In the genomic region with DNA sequence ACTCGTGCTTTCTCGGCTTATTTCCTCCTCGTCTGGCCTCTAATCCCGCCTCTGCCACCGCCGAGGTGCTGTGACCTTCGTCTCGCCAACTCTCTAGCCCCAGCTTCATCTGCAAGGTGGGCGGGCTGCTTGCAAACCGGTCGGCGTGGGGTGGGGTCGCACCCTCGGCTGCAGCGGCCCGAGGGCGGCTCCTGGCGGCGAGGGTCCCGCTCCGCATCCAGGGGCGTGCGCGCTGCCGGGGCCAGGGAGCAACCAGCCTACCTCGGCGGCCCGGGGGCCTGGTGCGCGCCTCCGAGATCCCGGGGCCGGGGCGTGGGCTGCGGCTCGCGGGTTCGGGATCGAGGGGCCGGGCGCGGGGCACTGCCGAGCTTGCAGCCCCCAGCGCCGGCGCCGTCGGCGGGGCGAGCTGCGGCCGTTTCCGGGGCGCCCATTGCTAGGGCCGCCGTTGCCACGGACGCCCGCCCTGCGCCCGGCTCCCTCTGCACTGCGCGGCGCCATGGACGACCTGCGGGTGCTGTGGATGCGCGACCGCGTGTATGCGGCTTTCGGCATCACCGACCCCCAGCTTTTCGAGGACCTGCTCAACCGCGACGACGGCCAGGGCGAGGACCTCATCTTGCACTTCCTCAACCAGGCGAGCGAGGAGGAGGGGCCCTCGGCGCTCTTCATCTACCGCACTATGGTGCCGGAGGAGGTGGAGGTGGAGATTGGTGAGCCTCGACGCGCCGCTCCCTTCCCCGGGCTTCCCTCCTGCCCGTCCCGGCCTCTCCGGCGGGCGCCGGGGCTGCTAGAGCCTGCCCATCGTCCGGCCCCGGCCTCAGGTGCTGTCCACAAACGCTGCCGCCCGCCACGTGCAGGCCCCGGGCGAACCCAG, we compare ENCODE assay signal across 1 cellular context.
TF ChIP-seq lines count a peak whose summit lies in the region.

A gene with protein sequence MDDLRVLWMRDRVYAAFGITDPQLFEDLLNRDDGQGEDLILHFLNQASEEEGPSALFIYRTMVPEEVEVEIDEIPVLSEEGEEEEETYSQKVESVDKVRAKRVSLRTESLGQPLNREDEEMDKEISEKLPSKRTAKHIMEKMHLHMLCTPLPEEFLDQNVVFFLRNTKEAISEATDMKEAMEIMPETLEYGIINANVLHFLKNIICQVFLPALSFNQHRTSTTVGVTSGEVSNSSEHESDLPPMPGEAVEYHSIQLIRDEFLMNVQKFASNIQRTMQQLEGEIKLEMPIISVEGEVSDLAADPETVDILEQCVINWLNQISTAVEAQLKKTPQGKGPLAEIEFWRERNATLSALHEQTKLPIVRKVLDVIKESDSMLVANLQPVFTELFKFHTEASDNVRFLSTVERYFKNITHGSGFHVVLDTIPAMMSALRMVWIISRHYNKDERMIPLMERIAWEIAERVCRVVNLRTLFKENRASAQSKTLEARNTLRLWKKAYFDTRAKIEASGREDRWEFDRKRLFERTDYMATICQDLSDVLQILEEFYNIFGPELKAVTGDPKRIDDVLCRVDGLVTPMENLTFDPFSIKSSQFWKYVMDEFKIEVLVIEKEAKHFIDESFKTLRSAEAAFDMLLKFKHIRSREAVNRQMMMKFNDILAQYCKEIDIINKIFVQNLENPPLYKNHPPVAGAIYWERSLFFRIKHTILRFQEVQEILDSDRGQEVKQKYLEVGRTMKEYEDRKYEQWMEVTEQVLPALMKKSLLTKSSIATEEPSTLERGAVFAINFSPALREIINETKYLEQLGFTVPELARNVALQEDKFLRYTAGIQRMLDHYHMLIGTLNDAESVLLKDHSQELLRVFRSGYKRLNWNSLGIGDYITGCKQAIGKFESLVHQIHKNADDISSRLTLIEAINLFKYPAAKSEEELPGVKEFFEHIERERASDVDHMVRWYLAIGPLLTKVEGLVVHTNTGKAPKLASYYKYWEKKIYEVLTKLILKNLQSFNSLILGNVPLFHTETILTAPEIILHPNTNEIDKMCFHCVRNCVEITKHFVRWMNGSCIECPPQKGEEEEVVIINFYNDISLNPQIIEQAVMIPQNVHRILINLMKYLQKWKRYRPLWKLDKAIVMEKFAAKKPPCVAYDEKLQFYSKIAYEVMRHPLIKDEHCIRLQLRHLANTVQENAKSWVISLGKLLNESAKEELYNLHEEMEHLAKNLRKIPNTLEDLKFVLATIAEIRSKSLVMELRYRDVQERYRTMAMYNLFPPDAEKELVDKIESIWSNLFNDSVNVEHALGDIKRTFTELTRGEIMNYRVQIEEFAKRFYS (N-terminal part only) (plus strand): TSS at position 461 of the 874 bp plus-strand sequence. CDS start 36 bp downstream, at position 497.

TF ChIP-seq in WTC11, 78 proteins besides CTCF, POLR2A, EP300 and RAD21 (continued from another document and continues in another):
- TF ChIP-seq TP53 (CRISPR knock-in tag; IDR thresholded peaks at IDR 0.05) = peak; percentile 39; the same call in 1 of the 2 replicates
- TF ChIP-seq, protein P1, sequence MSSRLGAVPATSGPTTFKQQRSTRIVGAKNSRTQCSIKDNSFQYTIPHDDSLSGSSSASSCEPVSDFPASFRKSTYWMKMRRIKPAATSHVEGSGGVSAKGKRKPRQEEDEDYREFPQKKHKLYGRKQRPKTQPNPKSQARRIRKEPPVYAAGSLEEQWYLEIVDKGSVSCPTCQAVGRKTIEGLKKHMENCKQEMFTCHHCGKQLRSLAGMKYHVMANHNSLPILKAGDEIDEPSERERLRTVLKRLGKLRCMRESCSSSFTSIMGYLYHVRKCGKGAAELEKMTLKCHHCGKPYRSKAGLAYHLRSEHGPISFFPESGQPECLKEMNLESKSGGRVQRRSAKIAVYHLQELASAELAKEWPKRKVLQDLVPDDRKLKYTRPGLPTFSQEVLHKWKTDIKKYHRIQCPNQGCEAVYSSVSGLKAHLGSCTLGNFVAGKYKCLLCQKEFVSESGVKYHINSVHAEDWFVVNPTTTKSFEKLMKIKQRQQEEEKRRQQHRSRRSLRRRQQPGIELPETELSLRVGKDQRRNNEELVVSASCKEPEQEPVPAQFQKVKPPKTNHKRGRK (CRISPR knock-in tag; IDR thresholded peaks at IDR 0.05; ENCODE audit: borderline replicate concordance) = no peak
- TF ChIP-seq, protein P2, sequence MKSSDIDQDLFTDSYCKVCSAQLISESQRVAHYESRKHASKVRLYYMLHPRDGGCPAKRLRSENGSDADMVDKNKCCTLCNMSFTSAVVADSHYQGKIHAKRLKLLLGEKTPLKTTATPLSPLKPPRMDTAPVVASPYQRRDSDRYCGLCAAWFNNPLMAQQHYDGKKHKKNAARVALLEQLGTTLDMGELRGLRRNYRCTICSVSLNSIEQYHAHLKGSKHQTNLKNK (CRISPR knock-in tag; IDR thresholded peaks at IDR 0.05) = no peak
- TF ChIP-seq GTF2I (CRISPR knock-in tag; conservative IDR thresholded peaks at IDR 0.05) = no peak
- TF ChIP-seq, protein P3, sequence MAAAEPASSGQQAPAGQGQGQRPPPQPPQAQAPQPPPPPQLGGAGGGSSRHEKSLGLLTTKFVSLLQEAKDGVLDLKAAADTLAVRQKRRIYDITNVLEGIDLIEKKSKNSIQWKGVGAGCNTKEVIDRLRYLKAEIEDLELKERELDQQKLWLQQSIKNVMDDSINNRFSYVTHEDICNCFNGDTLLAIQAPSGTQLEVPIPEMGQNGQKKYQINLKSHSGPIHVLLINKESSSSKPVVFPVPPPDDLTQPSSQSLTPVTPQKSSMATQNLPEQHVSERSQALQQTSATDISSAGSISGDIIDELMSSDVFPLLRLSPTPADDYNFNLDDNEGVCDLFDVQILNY (CRISPR knock-in tag; IDR thresholded peaks at IDR 0.05) = 0 out of 2 replicates have a peak, but pooled peaks have one; percentile 35
- TF ChIP-seq, protein P4, sequence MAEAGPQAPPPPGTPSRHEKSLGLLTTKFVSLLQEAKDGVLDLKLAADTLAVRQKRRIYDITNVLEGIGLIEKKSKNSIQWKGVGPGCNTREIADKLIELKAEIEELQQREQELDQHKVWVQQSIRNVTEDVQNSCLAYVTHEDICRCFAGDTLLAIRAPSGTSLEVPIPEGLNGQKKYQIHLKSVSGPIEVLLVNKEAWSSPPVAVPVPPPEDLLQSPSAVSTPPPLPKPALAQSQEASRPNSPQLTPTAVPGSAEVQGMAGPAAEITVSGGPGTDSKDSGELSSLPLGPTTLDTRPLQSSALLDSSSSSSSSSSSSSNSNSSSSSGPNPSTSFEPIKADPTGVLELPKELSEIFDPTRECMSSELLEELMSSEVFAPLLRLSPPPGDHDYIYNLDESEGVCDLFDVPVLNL (CRISPR knock-in tag; IDR thresholded peaks at IDR 0.05; ENCODE audit: borderline replicate concordance, low read depth) = no peak; the same call in 1 of the 2 replicates
- TF ChIP-seq, protein P5, sequence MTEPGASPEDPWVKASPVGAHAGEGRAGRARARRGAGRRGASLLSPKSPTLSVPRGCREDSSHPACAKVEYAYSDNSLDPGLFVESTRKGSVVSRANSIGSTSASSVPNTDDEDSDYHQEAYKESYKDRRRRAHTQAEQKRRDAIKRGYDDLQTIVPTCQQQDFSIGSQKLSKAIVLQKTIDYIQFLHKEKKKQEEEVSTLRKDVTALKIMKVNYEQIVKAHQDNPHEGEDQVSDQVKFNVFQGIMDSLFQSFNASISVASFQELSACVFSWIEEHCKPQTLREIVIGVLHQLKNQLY (CRISPR knock-in tag; IDR thresholded peaks at IDR 0.05) = no peak
- peak; percentile 7; the same call in 1 of the 2 replicates for TF ChIP-seq ESRRA (CRISPR knock-in tag; IDR thresholded peaks at IDR 0.05; ENCODE audit: borderline replicate concordance)
- no peak for TF ChIP-seq OVOL2 (CRISPR knock-in tag; IDR thresholded peaks at IDR 0.05; ENCODE audit: borderline replicate concordance)
- no peak for TF ChIP-seq JAZF1 (CRISPR knock-in tag; IDR thresholded peaks at IDR 0.05)
- TF ChIP-seq TCF7 (CRISPR knock-in tag; IDR thresholded peaks at IDR 0.05; ENCODE audit: low read depth) = no peak
- TF ChIP-seq NR3C1 (CRISPR knock-in tag; conservative IDR thresholded peaks at IDR 0.05; ENCODE audit: low read depth) = 0 out of 2 replicates have a peak, but pooled peaks have one; percentile 56
- no peak; the same call in 1 of the 2 replicates for TF ChIP-seq FOXK1 (CRISPR knock-in tag; IDR thresholded peaks at IDR 0.05)
- TF ChIP-seq, protein P6, sequence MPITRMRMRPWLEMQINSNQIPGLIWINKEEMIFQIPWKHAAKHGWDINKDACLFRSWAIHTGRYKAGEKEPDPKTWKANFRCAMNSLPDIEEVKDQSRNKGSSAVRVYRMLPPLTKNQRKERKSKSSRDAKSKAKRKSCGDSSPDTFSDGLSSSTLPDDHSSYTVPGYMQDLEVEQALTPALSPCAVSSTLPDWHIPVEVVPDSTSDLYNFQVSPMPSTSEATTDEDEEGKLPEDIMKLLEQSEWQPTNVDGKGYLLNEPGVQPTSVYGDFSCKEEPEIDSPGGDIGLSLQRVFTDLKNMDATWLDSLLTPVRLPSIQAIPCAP (CRISPR knock-in tag; IDR thresholded peaks at IDR 0.05) = no peak; the same call in 1 of the 2 replicates
- TF ChIP-seq, protein P7, sequence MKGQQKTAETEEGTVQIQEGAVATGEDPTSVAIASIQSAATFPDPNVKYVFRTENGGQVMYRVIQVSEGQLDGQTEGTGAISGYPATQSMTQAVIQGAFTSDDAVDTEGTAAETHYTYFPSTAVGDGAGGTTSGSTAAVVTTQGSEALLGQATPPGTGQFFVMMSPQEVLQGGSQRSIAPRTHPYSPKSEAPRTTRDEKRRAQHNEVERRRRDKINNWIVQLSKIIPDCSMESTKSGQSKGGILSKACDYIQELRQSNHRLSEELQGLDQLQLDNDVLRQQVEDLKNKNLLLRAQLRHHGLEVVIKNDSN (CRISPR knock-in tag; IDR thresholded peaks at IDR 0.05) = no peak; the same call in 1 of the 2 replicates
- no peak for TF ChIP-seq CREB1 (CRISPR knock-in tag; IDR thresholded peaks at IDR 0.05)
- TF ChIP-seq SOX15 (CRISPR knock-in tag; IDR thresholded peaks at IDR 0.05) = no peak
- TF ChIP-seq MYBL2 (CRISPR knock-in tag; IDR thresholded peaks at IDR 0.05) = peak; percentile 20; the same call in 1 of the 2 replicates
- peak; percentile 70; the same call in 1 of the 2 replicates for TF ChIP-seq TEAD1 (CRISPR knock-in tag; IDR thresholded peaks at IDR 0.05)
- TF ChIP-seq SP1 (CRISPR knock-in tag; conservative IDR thresholded peaks at IDR 0.05) = peak; percentile 36
- TF ChIP-seq, protein P8, sequence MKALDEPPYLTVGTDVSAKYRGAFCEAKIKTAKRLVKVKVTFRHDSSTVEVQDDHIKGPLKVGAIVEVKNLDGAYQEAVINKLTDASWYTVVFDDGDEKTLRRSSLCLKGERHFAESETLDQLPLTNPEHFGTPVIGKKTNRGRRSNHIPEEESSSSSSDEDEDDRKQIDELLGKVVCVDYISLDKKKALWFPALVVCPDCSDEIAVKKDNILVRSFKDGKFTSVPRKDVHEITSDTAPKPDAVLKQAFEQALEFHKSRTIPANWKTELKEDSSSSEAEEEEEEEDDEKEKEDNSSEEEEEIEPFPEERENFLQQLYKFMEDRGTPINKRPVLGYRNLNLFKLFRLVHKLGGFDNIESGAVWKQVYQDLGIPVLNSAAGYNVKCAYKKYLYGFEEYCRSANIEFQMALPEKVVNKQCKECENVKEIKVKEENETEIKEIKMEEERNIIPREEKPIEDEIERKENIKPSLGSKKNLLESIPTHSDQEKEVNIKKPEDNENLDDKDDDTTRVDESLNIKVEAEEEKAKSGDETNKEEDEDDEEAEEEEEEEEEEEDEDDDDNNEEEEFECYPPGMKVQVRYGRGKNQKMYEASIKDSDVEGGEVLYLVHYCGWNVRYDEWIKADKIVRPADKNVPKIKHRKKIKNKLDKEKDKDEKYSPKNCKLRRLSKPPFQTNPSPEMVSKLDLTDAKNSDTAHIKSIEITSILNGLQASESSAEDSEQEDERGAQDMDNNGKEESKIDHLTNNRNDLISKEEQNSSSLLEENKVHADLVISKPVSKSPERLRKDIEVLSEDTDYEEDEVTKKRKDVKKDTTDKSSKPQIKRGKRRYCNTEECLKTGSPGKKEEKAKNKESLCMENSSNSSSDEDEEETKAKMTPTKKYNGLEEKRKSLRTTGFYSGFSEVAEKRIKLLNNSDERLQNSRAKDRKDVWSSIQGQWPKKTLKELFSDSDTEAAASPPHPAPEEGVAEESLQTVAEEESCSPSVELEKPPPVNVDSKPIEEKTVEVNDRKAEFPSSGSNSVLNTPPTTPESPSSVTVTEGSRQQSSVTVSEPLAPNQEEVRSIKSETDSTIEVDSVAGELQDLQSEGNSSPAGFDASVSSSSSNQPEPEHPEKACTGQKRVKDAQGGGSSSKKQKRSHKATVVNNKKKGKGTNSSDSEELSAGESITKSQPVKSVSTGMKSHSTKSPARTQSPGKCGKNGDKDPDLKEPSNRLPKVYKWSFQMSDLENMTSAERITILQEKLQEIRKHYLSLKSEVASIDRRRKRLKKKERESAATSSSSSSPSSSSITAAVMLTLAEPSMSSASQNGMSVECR (CRISPR knock-in tag; IDR thresholded peaks at IDR 0.05; ENCODE audit: borderline replicate concordance) = peak; percentile 97
- TF ChIP-seq JUN (CRISPR knock-in tag; IDR thresholded peaks at IDR 0.05) = no peak
- TF ChIP-seq, protein P9, sequence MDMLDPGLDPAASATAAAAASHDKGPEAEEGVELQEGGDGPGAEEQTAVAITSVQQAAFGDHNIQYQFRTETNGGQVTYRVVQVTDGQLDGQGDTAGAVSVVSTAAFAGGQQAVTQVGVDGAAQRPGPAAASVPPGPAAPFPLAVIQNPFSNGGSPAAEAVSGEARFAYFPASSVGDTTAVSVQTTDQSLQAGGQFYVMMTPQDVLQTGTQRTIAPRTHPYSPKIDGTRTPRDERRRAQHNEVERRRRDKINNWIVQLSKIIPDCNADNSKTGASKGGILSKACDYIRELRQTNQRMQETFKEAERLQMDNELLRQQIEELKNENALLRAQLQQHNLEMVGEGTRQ (CRISPR knock-in tag; IDR thresholded peaks at IDR 0.05) = no peak
- TF ChIP-seq ZNF416 (CRISPR knock-in tag; IDR thresholded peaks at IDR 0.05) = peak; percentile 87; the same call in 1 of the 2 replicates
- TF ChIP-seq, protein P10, sequence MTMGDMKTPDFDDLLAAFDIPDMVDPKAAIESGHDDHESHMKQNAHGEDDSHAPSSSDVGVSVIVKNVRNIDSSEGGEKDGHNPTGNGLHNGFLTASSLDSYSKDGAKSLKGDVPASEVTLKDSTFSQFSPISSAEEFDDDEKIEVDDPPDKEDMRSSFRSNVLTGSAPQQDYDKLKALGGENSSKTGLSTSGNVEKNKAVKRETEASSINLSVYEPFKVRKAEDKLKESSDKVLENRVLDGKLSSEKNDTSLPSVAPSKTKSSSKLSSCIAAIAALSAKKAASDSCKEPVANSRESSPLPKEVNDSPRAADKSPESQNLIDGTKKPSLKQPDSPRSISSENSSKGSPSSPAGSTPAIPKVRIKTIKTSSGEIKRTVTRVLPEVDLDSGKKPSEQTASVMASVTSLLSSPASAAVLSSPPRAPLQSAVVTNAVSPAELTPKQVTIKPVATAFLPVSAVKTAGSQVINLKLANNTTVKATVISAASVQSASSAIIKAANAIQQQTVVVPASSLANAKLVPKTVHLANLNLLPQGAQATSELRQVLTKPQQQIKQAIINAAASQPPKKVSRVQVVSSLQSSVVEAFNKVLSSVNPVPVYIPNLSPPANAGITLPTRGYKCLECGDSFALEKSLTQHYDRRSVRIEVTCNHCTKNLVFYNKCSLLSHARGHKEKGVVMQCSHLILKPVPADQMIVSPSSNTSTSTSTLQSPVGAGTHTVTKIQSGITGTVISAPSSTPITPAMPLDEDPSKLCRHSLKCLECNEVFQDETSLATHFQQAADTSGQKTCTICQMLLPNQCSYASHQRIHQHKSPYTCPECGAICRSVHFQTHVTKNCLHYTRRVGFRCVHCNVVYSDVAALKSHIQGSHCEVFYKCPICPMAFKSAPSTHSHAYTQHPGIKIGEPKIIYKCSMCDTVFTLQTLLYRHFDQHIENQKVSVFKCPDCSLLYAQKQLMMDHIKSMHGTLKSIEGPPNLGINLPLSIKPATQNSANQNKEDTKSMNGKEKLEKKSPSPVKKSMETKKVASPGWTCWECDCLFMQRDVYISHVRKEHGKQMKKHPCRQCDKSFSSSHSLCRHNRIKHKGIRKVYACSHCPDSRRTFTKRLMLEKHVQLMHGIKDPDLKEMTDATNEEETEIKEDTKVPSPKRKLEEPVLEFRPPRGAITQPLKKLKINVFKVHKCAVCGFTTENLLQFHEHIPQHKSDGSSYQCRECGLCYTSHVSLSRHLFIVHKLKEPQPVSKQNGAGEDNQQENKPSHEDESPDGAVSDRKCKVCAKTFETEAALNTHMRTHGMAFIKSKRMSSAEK (CRISPR knock-in tag; IDR thresholded peaks at IDR 0.05; ENCODE audit: borderline replicate concordance) = no peak
- TF ChIP-seq GABPB1 (CRISPR knock-in tag; IDR thresholded peaks at IDR 0.05) = no peak
- TF ChIP-seq FOXP1 (CRISPR knock-in tag; IDR thresholded peaks at IDR 0.05; ENCODE audit: borderline replicate concordance) = peak; percentile 62; the same call in 1 of the 2 replicates
- TF ChIP-seq SMAD4 (CRISPR knock-in tag; IDR thresholded peaks at IDR 0.05) = no peak
